In the genomic region with DNA sequence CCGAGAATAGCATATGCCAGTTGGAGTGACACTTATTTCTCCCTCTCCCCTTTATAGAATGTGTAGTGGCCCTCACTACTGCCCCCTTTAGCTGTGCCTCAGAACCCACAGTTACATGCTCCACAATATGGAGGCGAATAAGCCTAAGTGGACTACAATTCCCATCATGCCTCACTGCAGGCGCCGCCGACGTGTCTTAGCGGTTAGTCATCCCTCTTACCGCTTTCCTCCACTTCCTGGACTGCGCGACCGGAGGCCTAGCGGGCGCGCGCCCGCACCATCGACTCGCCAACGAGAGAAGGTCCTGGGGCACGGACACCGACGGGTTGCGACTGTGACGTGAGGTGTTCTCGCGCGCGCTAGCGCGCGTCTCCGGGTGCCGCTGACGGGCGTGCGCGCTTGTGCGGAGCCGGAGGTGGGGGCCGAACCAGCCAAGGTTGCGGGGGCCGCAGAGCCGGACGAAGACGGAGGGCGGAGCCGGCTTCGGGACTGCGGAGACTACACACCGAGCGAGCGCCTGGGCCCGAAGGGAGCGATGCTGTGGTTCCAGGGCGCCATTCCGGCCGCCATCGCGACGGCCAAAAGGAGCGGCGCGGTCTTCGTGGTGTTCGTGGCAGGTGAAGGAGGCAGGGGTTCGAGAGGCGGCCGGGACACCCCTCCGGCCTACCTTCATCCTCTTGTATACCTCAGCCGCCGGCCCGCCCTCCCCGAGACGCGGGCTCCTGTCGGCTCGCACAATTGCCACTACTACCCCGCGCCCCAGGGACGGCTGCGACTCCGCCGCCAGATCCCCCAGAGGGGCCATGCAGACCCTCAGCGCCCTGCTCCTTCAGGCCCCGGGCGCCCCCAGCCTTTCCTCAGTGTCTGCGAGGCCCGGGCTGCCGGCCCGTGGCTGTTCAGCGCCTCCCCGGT, we compare ENCODE assay signal across 1 cellular context.
TF ChIP-seq lines count a peak whose summit lies in the region.

A gene with protein sequence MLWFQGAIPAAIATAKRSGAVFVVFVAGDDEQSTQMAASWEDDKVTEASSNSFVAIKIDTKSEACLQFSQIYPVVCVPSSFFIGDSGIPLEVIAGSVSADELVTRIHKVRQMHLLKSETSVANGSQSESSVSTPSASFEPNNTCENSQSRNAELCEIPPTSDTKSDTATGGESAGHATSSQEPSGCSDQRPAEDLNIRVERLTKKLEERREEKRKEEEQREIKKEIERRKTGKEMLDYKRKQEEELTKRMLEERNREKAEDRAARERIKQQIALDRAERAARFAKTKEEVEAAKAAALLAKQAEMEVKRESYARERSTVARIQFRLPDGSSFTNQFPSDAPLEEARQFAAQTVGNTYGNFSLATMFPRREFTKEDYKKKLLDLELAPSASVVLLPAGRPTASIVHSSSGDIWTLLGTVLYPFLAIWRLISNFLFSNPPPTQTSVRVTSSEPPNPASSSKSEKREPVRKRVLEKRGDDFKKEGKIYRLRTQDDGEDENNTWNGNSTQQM (plus strand): TSS at position 461 of the 912 bp plus-strand sequence. CDS start 75 bp downstream, at position 536.

TF ChIP-seq in HepG2, 621 proteins besides CTCF, POLR2A, EP300 and RAD21 (continued from another document and continues in another):
- TF ChIP-seq, protein P1, sequence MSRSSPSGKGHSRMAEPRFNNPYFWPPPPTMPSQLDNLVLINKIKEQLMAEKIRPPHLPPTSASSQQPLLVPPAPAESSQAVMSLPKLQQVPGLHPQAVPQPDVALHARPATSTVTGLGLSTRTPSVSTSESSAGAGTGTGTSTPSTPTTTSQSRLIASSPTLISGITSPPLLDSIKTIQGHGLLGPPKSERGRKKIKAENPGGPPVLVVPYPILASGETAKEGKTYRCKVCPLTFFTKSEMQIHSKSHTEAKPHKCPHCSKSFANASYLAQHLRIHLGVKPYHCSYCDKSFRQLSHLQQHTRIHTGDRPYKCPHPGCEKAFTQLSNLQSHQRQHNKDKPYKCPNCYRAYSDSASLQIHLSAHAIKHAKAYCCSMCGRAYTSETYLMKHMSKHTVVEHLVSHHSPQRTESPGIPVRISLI (CRISPR knock-in tag; IDR thresholded peaks at IDR 0.05; ENCODE audit: borderline replicate concordance) = no peak; the same call in 1 of the 2 replicates
- TF ChIP-seq ZNF431 (CRISPR knock-in tag; IDR thresholded peaks at IDR 0.05; ENCODE audit: borderline replicate concordance, low read depth) (no peak; the same call in none of the 2 replicates), ETV5 (CRISPR knock-in tag; IDR thresholded peaks at IDR 0.05; ENCODE audit: borderline replicate concordance) (peak; percentile 76), KAT2B (IDR thresholded peaks at IDR 0.05; ENCODE audit: borderline replicate concordance, low read depth, low read length) (no peak), NFE2L2 (IDR thresholded peaks at IDR 0.05; ENCODE audit: low read length) (no peak), YEATS4 (CRISPR knock-in tag; IDR thresholded peaks at IDR 0.05; ENCODE audit: borderline replicate concordance) (peak; percentile 97), ZBTB42 (CRISPR knock-in tag; IDR thresholded peaks at IDR 0.05) (peak; percentile 85; the same call in 1 of the 2 replicates), ZNF589 (CRISPR knock-in tag; conservative IDR thresholded peaks at IDR 0.05) (peak; percentile 77; the same call in 1 of the 2 replicates), ZNF737 (CRISPR knock-in tag; IDR thresholded peaks at IDR 0.05; ENCODE audit: borderline replicate concordance) (no peak), SOX6 (IDR thresholded peaks at IDR 0.05) (no peak), SOX6 (CRISPR knock-in tag; IDR thresholded peaks at IDR 0.05) (peak; percentile 77), IKZF1 (IDR thresholded peaks at IDR 0.05) (no peak), HOXA7 (CRISPR knock-in tag; IDR thresholded peaks at IDR 0.05) (no peak), ZNF3 (CRISPR knock-in tag; IDR thresholded peaks at IDR 0.05) (no peak), PLRG1 (conservative IDR thresholded peaks at IDR 0.05) (no peak), PHF5A (CRISPR knock-in tag; IDR thresholded peaks at IDR 0.05; ENCODE audit: low read depth, unreplicated experiment) (no peak), RBM39 (IDR thresholded peaks at IDR 0.05; ENCODE audit: low read depth, low read length, poor library complexity, severe bottlenecking) (peak; percentile 89), ZNF749 (CRISPR knock-in tag; IDR thresholded peaks at IDR 0.05; ENCODE audit: borderline replicate concordance) (peak; percentile 87), RARA (CRISPR knock-in tag; IDR thresholded peaks at IDR 0.05) (0 out of 2 replicates have a peak, but pooled peaks have one; percentile 43), HNRNPL (IDR thresholded peaks at IDR 0.05; ENCODE audit: low read depth, low read length) (no peak; the same call in 1 of the 2 replicates), HNRNPUL1 (IDR thresholded peaks at IDR 0.05; ENCODE audit: low read depth, low read length) (0 out of 2 replicates have a peak, but pooled peaks have one; percentile 61), KDM5B (CRISPR knock-in tag; IDR thresholded peaks at IDR 0.05; ENCODE audit: borderline replicate concordance) (peak; percentile 97), HMG20B (CRISPR knock-in tag; conservative IDR thresholded peaks at IDR 0.05) (peak; percentile 61), HNRNPLL (IDR thresholded peaks at IDR 0.05; ENCODE audit: low read depth, low read length, poor library complexity, severe bottlenecking) (peak; percentile 95), SNRNP70 (IDR thresholded peaks at IDR 0.05; ENCODE audit: low read depth, low read length) (no peak), KMT2A (CRISPR knock-in tag; IDR thresholded peaks at IDR 0.05) (peak; percentile 98), RORA (CRISPR knock-in tag; IDR thresholded peaks at IDR 0.05) (no peak), ZNF724P (CRISPR knock-in tag; IDR thresholded peaks at IDR 0.05; ENCODE audit: borderline replicate concordance) (peak; percentile 88; the same call in 1 of the 2 replicates), KAT8 (CRISPR knock-in tag; IDR thresholded peaks at IDR 0.05) (peak; percentile 90), ZNF264 (CRISPR knock-in tag; IDR thresholded peaks at IDR 0.05) (peak; percentile 92), MBD4 (IDR thresholded peaks at IDR 0.05; ENCODE audit: borderline replicate concordance, low read length) (no peak), ZNF12 (CRISPR knock-in tag; IDR thresholded peaks at IDR 0.05) (peak; percentile 36; the same call in 1 of the 2 replicates), ATF7-NPFF (CRISPR knock-in tag; IDR thresholded peaks at IDR 0.05; ENCODE audit: low read depth) (peak; percentile 89; the same call in 1 of the 2 replicates), FOXK2 (IDR thresholded peaks at IDR 0.05) (no peak), ZMAT3 (CRISPR knock-in tag; conservative IDR thresholded peaks at IDR 0.05) (peak; percentile 90), ZNF205 (CRISPR knock-in tag; IDR thresholded peaks at IDR 0.05) (peak; percentile 35; the same call in 1 of the 2 replicates), ZNF615 (CRISPR knock-in tag; IDR thresholded peaks at IDR 0.05; ENCODE audit: borderline replicate concordance) (no peak), FOXO1 (CRISPR knock-in tag; IDR thresholded peaks at IDR 0.05) (no peak; the same call in 1 of the 2 replicates), ZBTB7B (CRISPR knock-in tag; IDR thresholded peaks at IDR 0.05) (peak; percentile 71)
- TF ChIP-seq, protein P2, sequence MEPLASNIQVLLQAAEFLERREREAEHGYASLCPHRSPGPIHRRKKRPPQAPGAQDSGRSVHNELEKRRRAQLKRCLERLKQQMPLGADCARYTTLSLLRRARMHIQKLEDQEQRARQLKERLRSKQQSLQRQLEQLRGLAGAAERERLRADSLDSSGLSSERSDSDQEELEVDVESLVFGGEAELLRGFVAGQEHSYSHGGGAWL (CRISPR knock-in tag; IDR thresholded peaks at IDR 0.05) = no peak; the same call in 1 of the 2 replicates
- TF ChIP-seq, protein P3, sequence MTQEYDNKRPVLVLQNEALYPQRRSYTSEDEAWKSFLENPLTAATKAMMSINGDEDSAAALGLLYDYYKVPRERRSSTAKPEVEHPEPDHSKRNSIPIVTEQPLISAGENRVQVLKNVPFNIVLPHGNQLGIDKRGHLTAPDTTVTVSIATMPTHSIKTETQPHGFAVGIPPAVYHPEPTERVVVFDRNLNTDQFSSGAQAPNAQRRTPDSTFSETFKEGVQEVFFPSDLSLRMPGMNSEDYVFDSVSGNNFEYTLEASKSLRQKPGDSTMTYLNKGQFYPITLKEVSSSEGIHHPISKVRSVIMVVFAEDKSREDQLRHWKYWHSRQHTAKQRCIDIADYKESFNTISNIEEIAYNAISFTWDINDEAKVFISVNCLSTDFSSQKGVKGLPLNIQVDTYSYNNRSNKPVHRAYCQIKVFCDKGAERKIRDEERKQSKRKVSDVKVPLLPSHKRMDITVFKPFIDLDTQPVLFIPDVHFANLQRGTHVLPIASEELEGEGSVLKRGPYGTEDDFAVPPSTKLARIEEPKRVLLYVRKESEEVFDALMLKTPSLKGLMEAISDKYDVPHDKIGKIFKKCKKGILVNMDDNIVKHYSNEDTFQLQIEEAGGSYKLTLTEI (CRISPR knock-in tag; conservative IDR thresholded peaks at IDR 0.05) = no peak
- TF ChIP-seq, protein P4, sequence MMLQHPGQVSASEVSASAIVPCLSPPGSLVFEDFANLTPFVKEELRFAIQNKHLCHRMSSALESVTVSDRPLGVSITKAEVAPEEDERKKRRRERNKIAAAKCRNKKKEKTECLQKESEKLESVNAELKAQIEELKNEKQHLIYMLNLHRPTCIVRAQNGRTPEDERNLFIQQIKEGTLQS (CRISPR knock-in tag; IDR thresholded peaks at IDR 0.05) = peak; percentile 98
- TF ChIP-seq, protein P5, sequence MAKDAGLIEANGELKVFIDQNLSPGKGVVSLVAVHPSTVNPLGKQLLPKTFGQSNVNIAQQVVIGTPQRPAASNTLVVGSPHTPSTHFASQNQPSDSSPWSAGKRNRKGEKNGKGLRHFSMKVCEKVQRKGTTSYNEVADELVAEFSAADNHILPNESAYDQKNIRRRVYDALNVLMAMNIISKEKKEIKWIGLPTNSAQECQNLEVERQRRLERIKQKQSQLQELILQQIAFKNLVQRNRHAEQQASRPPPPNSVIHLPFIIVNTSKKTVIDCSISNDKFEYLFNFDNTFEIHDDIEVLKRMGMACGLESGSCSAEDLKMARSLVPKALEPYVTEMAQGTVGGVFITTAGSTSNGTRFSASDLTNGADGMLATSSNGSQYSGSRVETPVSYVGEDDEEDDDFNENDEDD (CRISPR knock-in tag; IDR thresholded peaks at IDR 0.05; ENCODE audit: borderline replicate concordance) = peak; percentile 78; the same call in 1 of the 2 replicates
- TF ChIP-seq, protein P6, sequence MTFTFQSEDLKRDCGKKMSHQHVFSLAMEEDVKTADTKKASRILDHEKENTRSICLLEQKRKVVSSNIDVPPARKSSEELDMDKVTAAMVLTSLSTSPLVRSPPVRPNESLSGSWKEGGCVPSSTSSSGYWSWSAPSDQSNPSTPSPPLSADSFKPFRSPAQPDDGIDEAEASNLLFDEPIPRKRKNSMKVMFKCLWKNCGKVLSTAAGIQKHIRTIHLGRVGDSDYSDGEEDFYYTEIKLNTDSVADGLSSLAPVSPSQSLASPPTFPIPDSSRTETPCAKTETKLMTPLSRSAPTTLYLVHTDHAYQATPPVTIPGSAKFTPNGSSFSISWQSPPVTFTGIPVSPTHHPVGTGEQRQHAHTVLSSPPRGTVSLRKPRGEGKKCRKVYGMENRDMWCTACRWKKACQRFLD (CRISPR knock-in tag; IDR thresholded peaks at IDR 0.05; ENCODE audit: borderline replicate concordance) = peak; percentile 92; the same call in 1 of the 2 replicates
- TF ChIP-seq, protein P7, sequence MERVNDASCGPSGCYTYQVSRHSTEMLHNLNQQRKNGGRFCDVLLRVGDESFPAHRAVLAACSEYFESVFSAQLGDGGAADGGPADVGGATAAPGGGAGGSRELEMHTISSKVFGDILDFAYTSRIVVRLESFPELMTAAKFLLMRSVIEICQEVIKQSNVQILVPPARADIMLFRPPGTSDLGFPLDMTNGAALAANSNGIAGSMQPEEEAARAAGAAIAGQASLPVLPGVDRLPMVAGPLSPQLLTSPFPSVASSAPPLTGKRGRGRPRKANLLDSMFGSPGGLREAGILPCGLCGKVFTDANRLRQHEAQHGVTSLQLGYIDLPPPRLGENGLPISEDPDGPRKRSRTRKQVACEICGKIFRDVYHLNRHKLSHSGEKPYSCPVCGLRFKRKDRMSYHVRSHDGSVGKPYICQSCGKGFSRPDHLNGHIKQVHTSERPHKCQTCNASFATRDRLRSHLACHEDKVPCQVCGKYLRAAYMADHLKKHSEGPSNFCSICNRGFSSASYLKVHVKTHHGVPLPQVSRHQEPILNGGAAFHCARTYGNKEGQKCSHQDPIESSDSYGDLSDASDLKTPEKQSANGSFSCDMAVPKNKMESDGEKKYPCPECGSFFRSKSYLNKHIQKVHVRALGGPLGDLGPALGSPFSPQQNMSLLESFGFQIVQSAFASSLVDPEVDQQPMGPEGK (CRISPR knock-in tag; IDR thresholded peaks at IDR 0.05) = peak; percentile 99
- TF ChIP-seq, protein P8, sequence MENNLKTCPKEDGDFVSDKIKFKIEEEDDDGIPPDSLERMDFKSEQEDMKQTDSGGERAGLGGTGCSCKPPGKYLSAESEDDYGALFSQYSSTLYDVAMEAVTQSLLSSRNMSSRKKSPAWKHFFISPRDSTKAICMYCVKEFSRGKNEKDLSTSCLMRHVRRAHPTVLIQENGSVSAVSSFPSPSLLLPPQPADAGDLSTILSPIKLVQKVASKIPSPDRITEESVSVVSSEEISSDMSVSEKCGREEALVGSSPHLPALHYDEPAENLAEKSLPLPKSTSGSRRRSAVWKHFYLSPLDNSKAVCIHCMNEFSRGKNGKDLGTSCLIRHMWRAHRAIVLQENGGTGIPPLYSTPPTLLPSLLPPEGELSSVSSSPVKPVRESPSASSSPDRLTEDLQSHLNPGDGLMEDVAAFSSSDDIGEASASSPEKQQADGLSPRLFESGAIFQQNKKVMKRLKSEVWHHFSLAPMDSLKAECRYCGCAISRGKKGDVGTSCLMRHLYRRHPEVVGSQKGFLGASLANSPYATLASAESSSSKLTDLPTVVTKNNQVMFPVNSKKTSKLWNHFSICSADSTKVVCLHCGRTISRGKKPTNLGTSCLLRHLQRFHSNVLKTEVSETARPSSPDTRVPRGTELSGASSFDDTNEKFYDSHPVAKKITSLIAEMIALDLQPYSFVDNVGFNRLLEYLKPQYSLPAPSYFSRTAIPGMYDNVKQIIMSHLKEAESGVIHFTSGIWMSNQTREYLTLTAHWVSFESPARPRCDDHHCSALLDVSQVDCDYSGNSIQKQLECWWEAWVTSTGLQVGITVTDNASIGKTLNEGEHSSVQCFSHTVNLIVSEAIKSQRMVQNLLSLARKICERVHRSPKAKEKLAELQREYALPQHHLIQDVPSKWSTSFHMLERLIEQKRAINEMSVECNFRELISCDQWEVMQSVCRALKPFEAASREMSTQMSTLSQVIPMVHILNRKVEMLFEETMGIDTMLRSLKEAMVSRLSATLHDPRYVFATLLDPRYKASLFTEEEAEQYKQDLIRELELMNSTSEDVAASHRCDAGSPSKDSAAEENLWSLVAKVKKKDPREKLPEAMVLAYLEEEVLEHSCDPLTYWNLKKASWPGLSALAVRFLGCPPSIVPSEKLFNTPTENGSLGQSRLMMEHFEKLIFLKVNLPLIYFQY (CRISPR knock-in tag; IDR thresholded peaks at IDR 0.05; ENCODE audit: borderline replicate concordance) = no peak
- TF ChIP-seq, protein P9, sequence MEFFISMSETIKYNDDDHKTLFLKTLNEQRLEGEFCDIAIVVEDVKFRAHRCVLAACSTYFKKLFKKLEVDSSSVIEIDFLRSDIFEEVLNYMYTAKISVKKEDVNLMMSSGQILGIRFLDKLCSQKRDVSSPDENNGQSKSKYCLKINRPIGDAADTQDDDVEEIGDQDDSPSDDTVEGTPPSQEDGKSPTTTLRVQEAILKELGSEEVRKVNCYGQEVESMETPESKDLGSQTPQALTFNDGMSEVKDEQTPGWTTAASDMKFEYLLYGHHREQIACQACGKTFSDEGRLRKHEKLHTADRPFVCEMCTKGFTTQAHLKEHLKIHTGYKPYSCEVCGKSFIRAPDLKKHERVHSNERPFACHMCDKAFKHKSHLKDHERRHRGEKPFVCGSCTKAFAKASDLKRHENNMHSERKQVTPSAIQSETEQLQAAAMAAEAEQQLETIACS (CRISPR knock-in tag; IDR thresholded peaks at IDR 0.05) = peak; percentile 100
